In the genomic region with DNA sequence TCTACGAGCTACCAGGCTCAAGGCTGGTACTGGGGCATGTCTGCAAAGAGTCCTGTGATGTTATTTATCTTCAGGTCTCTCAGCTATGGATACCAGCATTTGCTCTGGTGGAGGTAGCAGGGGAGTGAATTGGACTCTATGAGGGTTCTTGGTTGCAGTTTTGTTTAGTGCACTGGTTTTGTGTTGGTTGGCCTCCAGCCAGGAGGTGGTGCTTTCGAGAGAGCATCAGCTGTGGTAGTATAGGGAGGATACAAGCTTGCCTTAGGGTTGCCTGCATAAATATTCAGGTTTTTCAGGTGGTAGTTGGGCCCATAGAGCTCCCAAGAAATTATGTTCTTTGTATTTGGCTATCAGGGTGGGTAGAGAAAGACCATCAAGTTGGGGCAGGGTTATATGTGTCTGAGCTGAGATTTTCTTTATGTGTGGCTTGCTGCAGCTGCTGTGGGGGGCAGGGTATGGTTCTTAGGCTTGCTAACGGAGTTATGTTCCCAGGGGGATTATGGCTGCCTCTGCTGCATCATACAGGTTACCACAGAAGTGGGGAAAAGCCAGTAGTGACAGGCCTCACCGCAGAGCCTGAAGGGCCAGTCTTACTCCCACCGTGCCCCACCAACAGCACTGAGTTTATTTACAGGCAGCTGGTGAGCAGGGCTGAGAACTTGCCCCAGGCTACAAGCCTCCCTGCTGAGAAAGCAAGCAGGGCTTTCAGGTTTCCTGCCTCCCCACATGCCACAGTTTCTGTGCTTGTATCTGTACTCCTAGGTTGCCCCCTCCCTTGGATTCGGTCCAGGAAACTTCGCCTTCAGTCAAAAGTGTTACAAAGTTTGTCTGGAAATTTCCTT, we compare ENCODE assay signal across 10 cellular contexts. TPM values are rescaled to one million over a fixed set of nuclear protein-coding genes. Genes with fewer than 3 reads are reported as not detected.
DNase-seq lines count a peak whose midpoint lies in the region; ATAC-seq and TF ChIP-seq lines count a peak whose summit lies in the region.
"Had no signal": no experiment of that assay in that cellular context is flagged by ENCODE, and none has a peak within 500 bp of the region (broad histone marks: within the 10 kb centered on the region; RNA-seq: fewer than 3 reads in every experiment).

No MANE protein-coding gene starts in this region.

- H3K36me3 Mint-ChIP-seq in memory B cell, result peaks cover 13% of the 10 kb centered on the region

- TF ChIP-seq CTCF in coronary artery (IDR thresholded peaks at IDR 0.05), result no peak

- H3K9me3 Mint-ChIP-seq in memory B cell, result peaks cover 15% of the 10 kb centered on the region

- H3K4me3 Mint-ChIP-seq in memory B cell, result no peak overlapping the region
- H3K4me3 Mint-ChIP-seq: activated T-helper 1 cell treated with anti-CD3 and anti-CD28 coated beads, Interleukin-12 subunit alpha, Interleukin-12 subunit beta, Interleukin-2, Interleukin-4 antibody, amounts not matched to agents 30 ng/mL and 10 ng/mL and 1 ng/mL, durations not matched to agents 14 hours and 24 hours and 36 hours had no signal

- H3K27ac Mint-ChIP-seq in memory B cell, result no peak overlapping the region
- H3K27ac Mint-ChIP-seq: activated T-helper 1 cell treated with anti-CD3 and anti-CD28 coated beads, Interleukin-12 subunit alpha, Interleukin-12 subunit beta, Interleukin-2, Interleukin-4 antibody, amounts not matched to agents 30 ng/mL and 10 ng/mL and 1 ng/mL, durations not matched to agents 14 hours and 24 hours and 36 hours had no signal

- H3K4me3 ChIP-seq in coronary artery, result no peak overlapping the region

- no peak overlapping the region for H3K27ac ChIP-seq in coronary artery

- DNase-seq in NCI-H2107 (lab: John Stamatoyannopoulos, UW), result peak; percentile 12
- no peak for DNase-seq in memory B cell (ENCODE audit: low spot score in 2 of 2)
- no peak for DNase-seq in coronary artery (ENCODE audit: low spot score)
- no peak for DNase-seq in left lobe of liver (ENCODE audit: low spot score)
- DNase-seq in HUDEP-2 (lab: John Stamatoyannopoulos, UW; ENCODE audit: unreplicated experiment in 76 of 76), result no peak
- no peak for DNase-seq in activated naive CD4-positive, alpha-beta T cell (lab: John Stamatoyannopoulos, UW)
- DNase-seq: retina had no signal

- H3K4me1 Mint-ChIP-seq in memory B cell, result peaks cover 11% of the 10 kb centered on the region

- H3K27me3 Mint-ChIP-seq in memory B cell, result peaks cover 11% of the 10 kb centered on the region

- ATAC-seq in GM18868 (IDR thresholded peaks at IDR 0.05; ENCODE audit: unreplicated experiment), result peak; percentile 83
- ATAC-seq in HG02642 (IDR thresholded peaks at IDR 0.05; ENCODE audit: poor library complexity, unreplicated experiment), result peak; percentile 79
- peak; percentile 45 for ATAC-seq in memory B cell (ENCODE audit: low read depth)
- no peak for ATAC-seq in left lobe of liver

RNA-seq across cellular contexts. Expression of a gene that starts 9.8 kb away (rescaled TPM):
- total RNA-seq in left lobe of liver, result 8.8 TPM

RNA-seq across cellular contexts. Expression of a gene that starts 50.4 kb away (rescaled TPM):
- not detected for total RNA-seq in left lobe of liver
- total RNA-seq: activated T-helper 1 cell treated with anti-CD3 and anti-CD28 coated beads, Interleukin-12 subunit alpha, Interleukin-12 subunit beta, Interleukin-2, Interleukin-4 antibody, amounts not matched to agents 30 ng/mL and 10 ng/mL and 1 ng/mL, durations not matched to agents 14 hours and 24 hours and 36 hours had no signal
